9 cellular contexts compared by ENCODE assay signal in genomic region chr16:610513-611381, GRCh38. TPM values are rescaled to one million over a fixed set of nuclear protein-coding genes. Genes with fewer than 3 reads are reported as not detected.
DNase-seq lines count a peak whose midpoint lies in the region; ATAC-seq, FAIRE-seq and TF ChIP-seq lines count a peak whose summit lies in the region.
"Had no signal": no experiment of that assay in that cellular context is flagged by ENCODE, and none has a peak within 500 bp of the region (broad histone marks: within the 10 kb centered on the region; RNA-seq: fewer than 3 reads in every experiment).

No MANE protein-coding gene starts in this region.

- ATAC-seq in A549, result peak; percentile 54 to 85; a peak in 3 of 6 replicates
- ATAC-seq in activated CD8-positive, alpha-beta memory T cell treated with anti-CD3 and anti-CD28 coated beads, Interleukin-2, amount 10 ng/mL, durations not matched to agents 7 days and 5 days, result peak; percentile 23
- no peak for ATAC-seq in HG03139 (IDR thresholded peaks at IDR 0.05; ENCODE audit: unreplicated experiment)

- 91% methylated on average over 20 of the region's 28 CpGs for whole genome bisulfite sequencing in A549 (ENCODE audit: missing lambda C conversion rate)

- no peak for TF ChIP-seq EP300 in A549 (IDR thresholded peaks at IDR 0.05)

- no peaks in the 10 kb centered on the region for H3K36me3 ChIP-seq in vagina

- H3K4me1 Mint-ChIP-seq in activated CD8-positive, alpha-beta memory T cell treated with anti-CD3 and anti-CD28 coated beads, Interleukin-2, amount 10 ng/mL, durations not matched to agents 7 days and 5 days, result no peaks in the 10 kb centered on the region

- no peaks in the 10 kb centered on the region for H3K27me3 ChIP-seq in vagina

- peaks cover 2% of the 10 kb centered on the region; the same call in 1 of the 3 replicates for H3K9me3 ChIP-seq in A549
- no peaks in the 10 kb centered on the region for H3K9me3 ChIP-seq in vagina

- H3K27ac ChIP-seq in A549 (no peak overlapping the region), vagina (no peak overlapping the region)

- H3K4me3 ChIP-seq in A549, result no peak overlapping the region
- no peak overlapping the region for H3K4me3 ChIP-seq in vagina

- H3K36me3 Mint-ChIP-seq in activated CD8-positive, alpha-beta memory T cell treated with anti-CD3 and anti-CD28 coated beads, Interleukin-2, amount 10 ng/mL, durations not matched to agents 7 days and 5 days, result no peaks in the 10 kb centered on the region

- no peak for TF ChIP-seq POLR2A in A549 (IDR thresholded peaks at IDR 0.05; ENCODE audit: low read length)
- TF ChIP-seq POLR2A in erythroblast (IDR thresholded peaks at IDR 0.05; ENCODE audit: low read length), result no peak
- no peak for TF ChIP-seq POLR2A in vagina (IDR thresholded peaks at IDR 0.05)

- no peaks in the 10 kb centered on the region for H3K27me3 Mint-ChIP-seq in activated CD8-positive, alpha-beta memory T cell treated with anti-CD3 and anti-CD28 coated beads, Interleukin-2, amount 10 ng/mL, durations not matched to agents 7 days and 5 days

- DNase-seq in A549 (ENCODE audit: low read depth in 1 of 2, low spot score in 1 of 2), result no peak
- peak; percentile 80 for DNase-seq in HEK293T (ENCODE audit: extremely low spot score)
- DNase-seq in activated CD8-positive, alpha-beta memory T cell treated with anti-CD3 and anti-CD28 coated beads, Interleukin-2, amount 10 ng/mL, durations not matched to agents 7 days and 5 days, result no peak
- DNase-seq in erythroblast (lab: John Stamatoyannopoulos, UW), result peak; percentile 50 to 65
- peak in 49 of 56 donors; percentile 24 to 84 (median 52) for DNase-seq in nucleus accumbens (lab: John Stamatoyannopoulos, UW)
- no peak for DNase-seq in vagina (ENCODE audit: extremely low spot score in 2 of 2)
- no peak for DNase-seq in NCI-H187 (lab: John Stamatoyannopoulos, UW)

- no peak overlapping the region for H3K4me3 Mint-ChIP-seq in activated CD8-positive, alpha-beta memory T cell treated with anti-CD3 and anti-CD28 coated beads, Interleukin-2, amount 10 ng/mL, durations not matched to agents 7 days and 5 days

- CTCF ChIA-PET in A549 (lab: Yijun Ruan, JAX), result interaction anchor here (0.7 to 1.2 kb wide), 3 partner anchors 10 to 11 kb away, joined by 3 read pairs; no protein-coding TSS in a partner anchor
- CTCF ChIA-PET in HEK293T (lab: Yijun Ruan, JAX), result interaction anchor here (0.5 to 1.6 kb wide), 3 partner anchors 11 to 166 kb away, joined by 3 to 6 read pairs (median 3); no protein-coding TSS in a partner anchor
- CTCF ChIA-PET in activated CD8-positive, alpha-beta memory T cell treated with anti-CD3 and anti-CD28 coated beads, Interleukin-2, amount 10 ng/mL, durations not matched to agents 7 days and 5 days (lab: Charles Lee), result interaction anchor here (1.0 kb wide), 1 partner anchor 101 kb away, joined by 3 read pairs; no protein-coding TSS in a partner anchor

- FAIRE-seq in A549 (lab: Jason Lieb, UNC), result no peak

- H3K27ac Mint-ChIP-seq in activated CD8-positive, alpha-beta memory T cell treated with anti-CD3 and anti-CD28 coated beads, Interleukin-2, amount 10 ng/mL, durations not matched to agents 7 days and 5 days, result no peak overlapping the region

- peak in 1 of 2 experiments; percentile 39; a peak in 1 of 5 replicates for TF ChIP-seq RAD21 in A549 (conservative IDR thresholded peaks at IDR 0.05 in 1 of 2, IDR thresholded peaks at IDR 0.05 in 1 of 2)

- no peaks in the 10 kb centered on the region for H3K4me1 ChIP-seq in A549
- peaks cover 11% of the 10 kb centered on the region for H3K4me1 ChIP-seq in vagina

- H3K4me2 ChIP-seq in A549, result no peak overlapping the region

- POLR2A ChIA-PET in A549 (lab: Yijun Ruan, JAX), result interaction anchor here (0.6 kb wide), 1 partner anchor 224 kb away, joined by 5 read pairs; no protein-coding TSS in a partner anchor
- POLR2A ChIA-PET in HEK293T (lab: Yijun Ruan, JAX), result interaction anchor here (1.6 kb wide), 1 partner anchor 26 kb away, joined by 6 read pairs; the partner anchor contains the start of gene METTL26

- intact Hi-C loops in vagina (cut with DNase I), result no loop called here

- H3K9me3 Mint-ChIP-seq in activated CD8-positive, alpha-beta memory T cell treated with anti-CD3 and anti-CD28 coated beads, Interleukin-2, amount 10 ng/mL, durations not matched to agents 7 days and 5 days (ENCODE audit: low read depth), result no peaks in the 10 kb centered on the region

- TF ChIP-seq CTCF in A549 (IDR thresholded peaks at IDR 0.05) (peak; percentile 26; the same call in 2 of the 3 replicates), vagina (IDR thresholded peaks at IDR 0.05) (peak in 2 of 3 experiments; percentile 39 to 45)

TF ChIP-seq in A549, 52 proteins besides CTCF, POLR2A, EP300 and RAD21 (continues in another document):
- TF ChIP-seq RCOR1 (IDR thresholded peaks at IDR 0.05; ENCODE audit: low read depth, low read length), result no peak
- TF ChIP-seq EHMT2 (IDR thresholded peaks at IDR 0.05; ENCODE audit: low read depth), result no peak
- no peak for TF ChIP-seq CHD4 (IDR thresholded peaks at IDR 0.05; ENCODE audit: borderline replicate concordance)
- no peak for TF ChIP-seq ZFP36 (IDR thresholded peaks at IDR 0.05; ENCODE audit: borderline replicate concordance, partially characterized antibody)
- no peak for TF ChIP-seq POLR2AphosphoS2 (conservative IDR thresholded peaks at IDR 0.05; ENCODE audit: low read length)
- TF ChIP-seq, protein P1, sequence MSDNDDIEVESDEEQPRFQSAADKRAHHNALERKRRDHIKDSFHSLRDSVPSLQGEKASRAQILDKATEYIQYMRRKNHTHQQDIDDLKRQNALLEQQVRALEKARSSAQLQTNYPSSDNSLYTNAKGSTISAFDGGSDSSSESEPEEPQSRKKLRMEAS (IDR thresholded peaks at IDR 0.05), result no peak
- TF ChIP-seq BHLHE40 (IDR thresholded peaks at IDR 0.05; ENCODE audit: low read depth, low read length), result no peak
- TF ChIP-seq TFCP2L1 (CRISPR knock-in tag; IDR thresholded peaks at IDR 0.05), result no peak
- TF ChIP-seq SREBF2 (IDR thresholded peaks at IDR 0.05), result no peak

TF ChIP-seq in HEK293T, 16 proteins besides CTCF, POLR2A, EP300 and RAD21:
- no peak for TF ChIP-seq FOXK2 (IDR thresholded peaks at IDR 0.05)
- TF ChIP-seq TARDBP (IDR thresholded peaks at IDR 0.05), result no peak
- no peak for TF ChIP-seq L3MBTL2 (conservative IDR thresholded peaks at IDR 0.05)

RNA-seq across cellular contexts. Expression of gene WFIKKN1, which starts 20.0 kb away (rescaled TPM):
- polyA plus RNA-seq in A549 (2011; rRNA removed) (0.05 TPM in 1 of 2 replicates, not detected in the other), A549 (2017; fragmentation: RNase III; extraction: RNeasy Plus Mini Kit Qiagen cat#74134 plus additional on column Dnase treatment) (0.15 to 0.23 TPM (median 0.17 TPM) in 3 replicates)
- polyA plus RNA-seq in A549 (2012; cell fraction: cytosol; rRNA removed), result 0.13 TPM in 2 replicates
- polyA plus RNA-seq in A549 (2012; cell fraction: nucleus; rRNA removed), result 0.67 and 1.1 TPM in 2 replicates
- polyA minus RNA-seq in A549 (2011; rRNA and poly(A)+ RNA removed), result 0.05 TPM in 1 of 2 replicates, not detected in the other
- under 1 TPM; 0.12 to 0.23 TPM for total RNA-seq in activated CD8-positive, alpha-beta memory T cell treated with anti-CD3 and anti-CD28 coated beads, Interleukin-2, amount 10 ng/mL, durations not matched to agents 7 days and 5 days
- total RNA-seq in vagina, result 3.2 TPM
- polyA plus RNA-seq: fibroblast of lung had no signal

RNA-seq across cellular contexts. Expression of gene RAB40C, which starts 20.9 kb away (rescaled TPM):
- polyA plus RNA-seq in A549 (2011; rRNA removed), result 4.4 and 4.9 TPM in 2 replicates
- 12.5 and 18.2 TPM in 2 replicates for polyA plus RNA-seq in A549 (2012; cell fraction: cytosol; rRNA removed)
- 31.5 and 36.8 TPM in 2 replicates for polyA plus RNA-seq in A549 (2012; cell fraction: nucleus; rRNA removed)
- 8.1 to 9.7 TPM (median 8.5 TPM) in 3 replicates for polyA plus RNA-seq in A549 (2017; fragmentation: RNase III; extraction: RNeasy Plus Mini Kit Qiagen cat#74134 plus additional on column Dnase treatment)
- 3.2 and 7.0 TPM in 2 replicates for polyA minus RNA-seq in A549 (2011; rRNA and poly(A)+ RNA removed)
- 10 to 100 TPM; 13.3 to 14.0 TPM for total RNA-seq in activated CD8-positive, alpha-beta memory T cell treated with anti-CD3 and anti-CD28 coated beads, Interleukin-2, amount 10 ng/mL, durations not matched to agents 7 days and 5 days
- total RNA-seq in vagina, result 41.3 TPM

RNA-seq across cellular contexts. Expression of gene METTL26, which starts 25.4 kb away (rescaled TPM):
- 44.2 and 47.2 TPM in 2 replicates for polyA plus RNA-seq in A549 (2011; rRNA removed)
- 172 and 227 TPM in 2 replicates for polyA plus RNA-seq in A549 (2012; cell fraction: cytosol; rRNA removed)
- polyA plus RNA-seq in A549 (2012; cell fraction: nucleus; rRNA removed), result 135 and 259 TPM in 2 replicates
- 78.3 to 83.6 TPM (median 80.3 TPM) in 3 replicates for polyA plus RNA-seq in A549 (2017; fragmentation: RNase III; extraction: RNeasy Plus Mini Kit Qiagen cat#74134 plus additional on column Dnase treatment)
- polyA minus RNA-seq in A549 (2011; rRNA and poly(A)+ RNA removed), result 24.2 and 30.7 TPM in 2 replicates
- 10 to 100 TPM; 86.7 to 92.6 TPM for total RNA-seq in activated CD8-positive, alpha-beta memory T cell treated with anti-CD3 and anti-CD28 coated beads, Interleukin-2, amount 10 ng/mL, durations not matched to agents 7 days and 5 days
- 187 TPM for total RNA-seq in vagina

RNA-seq across cellular contexts. Expression of gene MCRIP2, which starts 30.9 kb away (rescaled TPM):
- polyA plus RNA-seq in A549 (2011; rRNA removed), result 10.7 and 12.9 TPM in 2 replicates
- 55.0 and 61.1 TPM in 2 replicates for polyA plus RNA-seq in A549 (2012; cell fraction: cytosol; rRNA removed)
- polyA plus RNA-seq in A549 (2012; cell fraction: nucleus; rRNA removed), result 68.5 and 70.2 TPM in 2 replicates
- polyA plus RNA-seq in A549 (2017; fragmentation: RNase III; extraction: RNeasy Plus Mini Kit Qiagen cat#74134 plus additional on column Dnase treatment), result 20.3 to 21.3 TPM (median 21.3 TPM) in 3 replicates
- polyA minus RNA-seq in A549 (2011; rRNA and poly(A)+ RNA removed), result 2.0 TPM in 2 replicates
- total RNA-seq in activated CD8-positive, alpha-beta memory T cell treated with anti-CD3 and anti-CD28 coated beads, Interleukin-2, amount 10 ng/mL, durations not matched to agents 7 days and 5 days, result 10 to 100 TPM; 42.5 to 47.3 TPM
- 27.0 TPM for total RNA-seq in vagina

RNA-seq across cellular contexts. Expression of gene WDR90, which starts 38.4 kb away (rescaled TPM):
- polyA plus RNA-seq in A549 (2011; rRNA removed) (6.5 and 7.3 TPM in 2 replicates), A549 (2017; fragmentation: RNase III; extraction: RNeasy Plus Mini Kit Qiagen cat#74134 plus additional on column Dnase treatment) (28.1 to 31.4 TPM (median 30.7 TPM) in 3 replicates)
- 27.7 and 34.5 TPM in 2 replicates for polyA plus RNA-seq in A549 (2012; cell fraction: cytosol; rRNA removed)
- polyA plus RNA-seq in A549 (2012; cell fraction: nucleus; rRNA removed), result 286 and 396 TPM in 2 replicates
- 4.8 and 8.1 TPM in 2 replicates for polyA minus RNA-seq in A549 (2011; rRNA and poly(A)+ RNA removed)
- 100 to 1,000 TPM in 1 of 2 experiments, 10 to 100 TPM in 1; 74.7 to 108 TPM for total RNA-seq in activated CD8-positive, alpha-beta memory T cell treated with anti-CD3 and anti-CD28 coated beads, Interleukin-2, amount 10 ng/mL, durations not matched to agents 7 days and 5 days
- 34.9 TPM for total RNA-seq in vagina

Comparison
In these comparisons a context has a peak if more than half of its experiments do, and no peak if none do; other contexts are left out.
1. DNase-seq: peak in HEK293T (single experiment), erythroblast (2 of 2) and nucleus accumbens (49 of 56); none in A549 (0 of 2), activated CD8-positive, alpha-beta memory T cell treated with anti-CD3 and anti-CD28 coated beads, Interleukin-2, amount 10 ng/mL, durations not matched to agents 7 days and 5 days (single experiment), vagina (0 of 2) and NCI-H187 (0 of 2).